Comparison of ENCODE assay signal across 14 cellular contexts in the genomic region with DNA sequence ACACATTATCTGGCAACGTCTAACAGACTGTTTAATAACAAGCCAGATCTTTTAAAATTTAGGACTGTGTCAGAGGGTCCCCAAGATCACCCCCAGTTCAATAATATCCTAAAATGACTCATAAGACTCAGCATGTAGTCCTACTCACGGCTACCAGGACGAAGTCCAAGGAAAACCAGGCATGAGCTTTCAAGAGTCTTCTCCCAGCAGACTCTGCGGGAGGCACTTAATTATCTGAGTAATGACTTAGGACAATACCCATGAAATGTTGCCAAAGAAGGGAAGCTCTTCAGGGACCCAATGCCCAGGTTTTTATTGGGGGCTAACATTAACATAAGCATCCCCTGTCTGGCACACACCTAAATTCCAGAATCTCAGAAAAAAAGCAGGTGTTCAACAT. TPM values are rescaled to one million over a fixed set of nuclear protein-coding genes. Genes with fewer than 3 reads are reported as not detected.
DNase-seq lines count a peak whose midpoint lies in the region; TF ChIP-seq lines count a peak whose summit lies in the region.
"Had no signal": no experiment of that assay in that cellular context is flagged by ENCODE, and none has a peak within 500 bp of the region (broad histone marks: within the 10 kb centered on the region; RNA-seq: fewer than 3 reads in every experiment).

No MANE protein-coding gene starts in this region.

- H3K36me3 Mint-ChIP-seq in nephron progenitor cell (ENCODE audit: low read depth) = peaks cover 15% of the 10 kb centered on the region

- H3K27me3 ChIP-seq in MG63 (no peaks in the 10 kb centered on the region), H7 (ENCODE audit: control insufficient read depth, insufficient read depth, low read length) (no peaks in the 10 kb centered on the region)

- in situ Hi-C loops in astrocyte of the spinal cord (cut with HindIII; ENCODE audit: low sequenced_read_pairs) = no loop called here

- peaks cover 29% of the 10 kb centered on the region for H3K4me1 Mint-ChIP-seq in nephron progenitor cell

- no peaks in the 10 kb centered on the region for H3K27me3 Mint-ChIP-seq in nephron progenitor cell (ENCODE audit: low read depth, poor library complexity)

- no peak overlapping the region for H3K4me3 Mint-ChIP-seq in nephron progenitor cell

- no peaks in the 10 kb centered on the region for H3K9me3 ChIP-seq in MG63

- DNase-seq in NCI-H526 treated with DMSO at 0.1 percent for 48 hours (lab: John Stamatoyannopoulos, UW) = peak; percentile 9
- no peak for DNase-seq in NCI-H526 (lab: John Stamatoyannopoulos, UW)
- DNase-seq in MG63 = peak; percentile 54
- peak; percentile 51 for DNase-seq in astrocyte of the spinal cord (ENCODE audit: low read depth, low spot score)
- no peak for DNase-seq in nephron progenitor cell
- DNase-seq in stimulated activated CD8-positive, alpha-beta memory T cell treated with anti-CD3 and anti-CD28 coated beads, Interleukin-4, amount 100 ng/mL, for 48 hours = no peak
- DNase-seq in H7 = no peak
- DNase-seq in OCI-M2 (lab: John Stamatoyannopoulos, UW; ENCODE audit: unreplicated experiment) = no peak
- DNase-seq: DMS 273 treated with DMSO at 0.1 percent for 48 hours, EL, NCI-H1417 treated with DMSO at 0.1 percent for 48 hours, NCI-H2029 treated with DMSO at 0.1 percent for 48 hours, NCI-H226, NCI-H82 had no signal

- H3K36me3 ChIP-seq in MG63 (no peaks in the 10 kb centered on the region), H7 (replicated peaks; ENCODE audit: control insufficient read depth, insufficient read depth, low read length) (no peaks in the 10 kb centered on the region)

- H3K27ac Mint-ChIP-seq in nephron progenitor cell = peak overlapping the region; percentile 52

- TF ChIP-seq CTCF in astrocyte of the spinal cord (IDR thresholded peaks at IDR 0.05; ENCODE audit: low read depth, low read length) (no peak), nephron progenitor cell (IDR thresholded peaks at IDR 0.05) (no peak)

- peaks cover 8% of the 10 kb centered on the region for H3K9me3 Mint-ChIP-seq in nephron progenitor cell

- H3K4me3 ChIP-seq in MG63 = no peak overlapping the region
- no peak overlapping the region for H3K4me3 ChIP-seq in astrocyte of the spinal cord (ENCODE audit: low read depth, low read length)
- H3K4me3 ChIP-seq in H7 (ENCODE audit: insufficient read depth, low read depth, low read length) = no peak overlapping the region

RNA-seq across cellular contexts. Expression of a gene that starts 7.0 kb away (rescaled TPM):
- total RNA-seq in MG63 (2014; rRNA removed; shearing (Covaris generic); ENCODE audit: low replicate concordance) = 0.07 TPM in 1 of 2 replicates, not detected in the other
- total RNA-seq in H7 (2014; rRNA removed; shearing (Covaris generic)) = 3.3 and 6.0 TPM in 2 replicates

Comparison
In these comparisons a context has a peak if more than half of its experiments do, and no peak if none do; other contexts are left out.
1. DNase-seq: peak in NCI-H526 treated with DMSO at 0.1 percent for 48 hours (single experiment), MG63 (single experiment) and astrocyte of the spinal cord (single experiment); none in NCI-H526 (0 of 2), nephron progenitor cell (single experiment), stimulated activated CD8-positive, alpha-beta memory T cell treated with anti-CD3 and anti-CD28 coated beads, Interleukin-4, amount 100 ng/mL, for 48 hours (single experiment), H7 (single experiment) and OCI-M2 (single experiment).